ENCODE assay signal across 1 cellular context in the genomic region with DNA sequence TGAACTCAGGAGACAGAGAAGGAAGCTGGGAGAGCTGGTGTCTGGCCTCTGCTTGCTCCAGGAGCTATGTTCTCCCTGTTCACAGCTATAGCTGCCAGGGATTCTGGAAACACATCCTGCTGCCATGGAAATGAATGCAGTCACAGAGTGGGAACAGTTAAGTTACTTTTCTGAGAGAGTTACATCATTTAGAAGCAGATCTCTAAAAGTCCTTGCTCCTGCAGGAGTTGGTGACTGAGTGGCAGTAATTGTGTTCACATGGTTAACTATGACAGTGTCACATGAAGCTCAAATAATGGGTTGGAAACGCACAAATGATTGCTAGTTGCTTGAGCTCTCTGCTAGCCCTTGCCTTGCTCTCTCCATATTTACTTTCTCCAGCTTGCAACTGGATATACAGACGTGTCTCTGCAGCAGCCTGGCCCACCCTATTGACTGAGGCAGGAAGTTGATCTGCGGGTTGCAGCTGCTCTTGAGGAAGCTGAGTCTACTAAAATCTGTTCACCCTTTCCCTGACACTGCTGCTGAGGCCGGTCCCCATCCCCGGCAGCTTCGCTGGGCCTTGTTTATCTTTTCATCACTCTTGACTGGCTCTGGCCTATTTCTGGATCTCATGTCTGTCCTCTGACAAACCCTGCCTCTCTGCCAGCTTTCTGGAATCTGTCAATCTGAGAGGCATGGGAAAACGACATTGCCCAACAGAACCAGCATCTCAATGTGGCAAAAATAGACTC.
TF ChIP-seq lines count a peak whose summit lies in the region.

No MANE protein-coding gene starts in this region.

TF ChIP-seq in SK-N-SH, 30 proteins besides CTCF, POLR2A, EP300 and RAD21 (continued from another document):
- TF ChIP-seq POLR2AphosphoS5 (IDR thresholded peaks at IDR 0.05; ENCODE audit: low read depth, low read length) (peak; percentile 54; the same call in 1 of the 2 replicates), NFIC (IDR thresholded peaks at IDR 0.05; ENCODE audit: borderline replicate concordance) (peak; percentile 71), GABPA (IDR thresholded peaks at IDR 0.05; ENCODE audit: low read depth) (no peak), CHD2 (IDR thresholded peaks at IDR 0.05; ENCODE audit: low read length, partially characterized antibody) (peak; percentile 86), JUND (IDR thresholded peaks at IDR 0.05) (peak; percentile 31; the same call in 1 of the 2 replicates), GATA2 (CRISPR knock-in tag; IDR thresholded peaks at IDR 0.05) (peak; percentile 97), MXI1 (IDR thresholded peaks at IDR 0.05; ENCODE audit: low read depth, low read length) (peak; percentile 89), RFX5 (IDR thresholded peaks at IDR 0.05; ENCODE audit: low read length) (no peak), FOXJ3 (CRISPR knock-in tag; IDR thresholded peaks at IDR 0.05) (peak; percentile 67; the same call in 1 of the 2 replicates), YY1 (IDR thresholded peaks at IDR 0.05; ENCODE audit: low read depth) (no peak), NRF1 (IDR thresholded peaks at IDR 0.05; ENCODE audit: low read depth, low read length) (no peak), FOXM1 (IDR thresholded peaks at IDR 0.05; ENCODE audit: low read depth) (0 out of 2 replicates have a peak, but pooled peaks have one; percentile 17), TCF12 (IDR thresholded peaks at IDR 0.05) (peak; percentile 95), RCOR1 (IDR thresholded peaks at IDR 0.05; ENCODE audit: low read length) (peak; percentile 96), TEAD4 (IDR thresholded peaks at IDR 0.05; ENCODE audit: borderline replicate concordance, insufficient read depth) (no peak), RXRA (IDR thresholded peaks at IDR 0.05; ENCODE audit: borderline replicate concordance, low read depth) (0 out of 2 replicates have a peak, but pooled peaks have one; percentile 43), EZH2phosphoT487 (IDR thresholded peaks at IDR 0.05; ENCODE audit: borderline replicate concordance, low read depth) (no peak)
- TF ChIP-seq, protein P1, sequence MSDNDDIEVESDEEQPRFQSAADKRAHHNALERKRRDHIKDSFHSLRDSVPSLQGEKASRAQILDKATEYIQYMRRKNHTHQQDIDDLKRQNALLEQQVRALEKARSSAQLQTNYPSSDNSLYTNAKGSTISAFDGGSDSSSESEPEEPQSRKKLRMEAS (IDR thresholded peaks at IDR 0.05; ENCODE audit: low read depth) = no peak
- TF ChIP-seq, protein P2, sequence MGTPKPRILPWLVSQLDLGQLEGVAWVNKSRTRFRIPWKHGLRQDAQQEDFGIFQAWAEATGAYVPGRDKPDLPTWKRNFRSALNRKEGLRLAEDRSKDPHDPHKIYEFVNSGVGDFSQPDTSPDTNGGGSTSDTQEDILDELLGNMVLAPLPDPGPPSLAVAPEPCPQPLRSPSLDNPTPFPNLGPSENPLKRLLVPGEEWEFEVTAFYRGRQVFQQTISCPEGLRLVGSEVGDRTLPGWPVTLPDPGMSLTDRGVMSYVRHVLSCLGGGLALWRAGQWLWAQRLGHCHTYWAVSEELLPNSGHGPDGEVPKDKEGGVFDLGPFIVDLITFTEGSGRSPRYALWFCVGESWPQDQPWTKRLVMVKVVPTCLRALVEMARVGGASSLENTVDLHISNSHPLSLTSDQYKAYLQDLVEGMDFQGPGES (IDR thresholded peaks at IDR 0.05; ENCODE audit: low read depth, low read length) = no peak
- TF ChIP-seq, protein P3, sequence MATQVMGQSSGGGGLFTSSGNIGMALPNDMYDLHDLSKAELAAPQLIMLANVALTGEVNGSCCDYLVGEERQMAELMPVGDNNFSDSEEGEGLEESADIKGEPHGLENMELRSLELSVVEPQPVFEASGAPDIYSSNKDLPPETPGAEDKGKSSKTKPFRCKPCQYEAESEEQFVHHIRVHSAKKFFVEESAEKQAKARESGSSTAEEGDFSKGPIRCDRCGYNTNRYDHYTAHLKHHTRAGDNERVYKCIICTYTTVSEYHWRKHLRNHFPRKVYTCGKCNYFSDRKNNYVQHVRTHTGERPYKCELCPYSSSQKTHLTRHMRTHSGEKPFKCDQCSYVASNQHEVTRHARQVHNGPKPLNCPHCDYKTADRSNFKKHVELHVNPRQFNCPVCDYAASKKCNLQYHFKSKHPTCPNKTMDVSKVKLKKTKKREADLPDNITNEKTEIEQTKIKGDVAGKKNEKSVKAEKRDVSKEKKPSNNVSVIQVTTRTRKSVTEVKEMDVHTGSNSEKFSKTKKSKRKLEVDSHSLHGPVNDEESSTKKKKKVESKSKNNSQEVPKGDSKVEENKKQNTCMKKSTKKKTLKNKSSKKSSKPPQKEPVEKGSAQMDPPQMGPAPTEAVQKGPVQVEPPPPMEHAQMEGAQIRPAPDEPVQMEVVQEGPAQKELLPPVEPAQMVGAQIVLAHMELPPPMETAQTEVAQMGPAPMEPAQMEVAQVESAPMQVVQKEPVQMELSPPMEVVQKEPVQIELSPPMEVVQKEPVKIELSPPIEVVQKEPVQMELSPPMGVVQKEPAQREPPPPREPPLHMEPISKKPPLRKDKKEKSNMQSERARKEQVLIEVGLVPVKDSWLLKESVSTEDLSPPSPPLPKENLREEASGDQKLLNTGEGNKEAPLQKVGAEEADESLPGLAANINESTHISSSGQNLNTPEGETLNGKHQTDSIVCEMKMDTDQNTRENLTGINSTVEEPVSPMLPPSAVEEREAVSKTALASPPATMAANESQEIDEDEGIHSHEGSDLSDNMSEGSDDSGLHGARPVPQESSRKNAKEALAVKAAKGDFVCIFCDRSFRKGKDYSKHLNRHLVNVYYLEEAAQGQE (IDR thresholded peaks at IDR 0.05; ENCODE audit: low read depth, low read length) = no peak
- TF ChIP-seq, protein P4, sequence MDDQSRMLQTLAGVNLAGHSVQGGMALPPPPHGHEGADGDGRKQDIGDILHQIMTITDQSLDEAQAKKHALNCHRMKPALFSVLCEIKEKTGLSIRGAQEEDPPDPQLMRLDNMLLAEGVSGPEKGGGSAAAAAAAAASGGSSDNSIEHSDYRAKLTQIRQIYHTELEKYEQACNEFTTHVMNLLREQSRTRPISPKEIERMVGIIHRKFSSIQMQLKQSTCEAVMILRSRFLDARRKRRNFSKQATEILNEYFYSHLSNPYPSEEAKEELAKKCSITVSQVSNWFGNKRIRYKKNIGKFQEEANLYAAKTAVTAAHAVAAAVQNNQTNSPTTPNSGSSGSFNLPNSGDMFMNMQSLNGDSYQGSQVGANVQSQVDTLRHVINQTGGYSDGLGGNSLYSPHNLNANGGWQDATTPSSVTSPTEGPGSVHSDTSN (IDR thresholded peaks at IDR 0.05) = peak; percentile 90
